ENCODE assay signal across 7 cellular contexts in genomic region chr21:26042181-26042876, GRCh38.
"Had no signal": no experiment of that assay in that cellular context is flagged by ENCODE, and none has a peak within 500 bp of the region (broad histone marks: within the 10 kb centered on the region; RNA-seq: fewer than 3 reads in every experiment).

No MANE protein-coding gene starts in this region.

- H3K36me3 ChIP-seq: pancreas had no signal

- H3K9me3 ChIP-seq: pancreas had no signal

- H3K27ac ChIP-seq: pancreas had no signal

- H3K4me3 ChIP-seq: pancreas had no signal

- H3K27me3 ChIP-seq: pancreas had no signal

- DNase-seq: activated CD4-positive, alpha-beta T cell treated with anti-CD3 and anti-CD28 coated beads for 48 hours; activated CD8-positive, alpha-beta memory T cell treated with anti-CD3 and anti-CD28 coated beads for 24 hours; activated naive CD8-positive, alpha-beta T cell treated with anti-CD3 and anti-CD28 coated beads, Interleukin-2, amount 10 ng/mL, durations not matched to agents 7 days and 5 days; aorta; erythroblast; pancreas; T-helper 17 cell had no signal
